Comparison of ENCODE assay signal across 25 cellular contexts in genomic region chr6:105808571-105808970, GRCh38.
A peak's percentile ranks its signal among the peaks of the same experiment; 100 is the strongest.
DNase-seq lines count a peak whose midpoint lies in the region; ATAC-seq, FAIRE-seq and TF ChIP-seq lines count a peak whose summit lies in the region.
"Had no signal": no experiment of that assay in that cellular context is flagged by ENCODE, and none has a peak within 500 bp of the region (broad histone marks: within the 10 kb centered on the region; RNA-seq: fewer than 3 reads in every experiment).

No MANE protein-coding gene starts in this region.

- H3K27me3 ChIP-seq in IMR-90 (ENCODE audit: control insufficient read depth, insufficient read depth, low read length) (no peaks in the 10 kb centered on the region), bronchial epithelial cell (ENCODE audit: control insufficient read depth, insufficient read depth, low read length) (no peaks in the 10 kb centered on the region)
- H3K27me3 ChIP-seq: BLaER1 had no signal

- H3K27ac ChIP-seq in IMR-90 (ENCODE audit: insufficient read depth, low read length) = no peak overlapping the region
- H3K27ac ChIP-seq: BLaER1 had no signal

- peak overlapping the region; percentile 90 for H3K4ac ChIP-seq in IMR-90 (ENCODE audit: low read depth, low read length)

- no peak overlapping the region for H3K23ac ChIP-seq in IMR-90 (ENCODE audit: low read depth, low read length)

- no CpG with 5 or more reads among the region's 2 CpGs for WGBS in IMR-90 (ENCODE audit: extremely low coverage in 2 of 2, insufficient read length in 1 of 2), 2 experiments

- H2AK5ac ChIP-seq in IMR-90 (ENCODE audit: low read depth, low read length) = peak overlapping the region; percentile 61

- intact Hi-C loops in IMR-90 (cut with micrococcal nuclease) = no loop called here

- BruUV-seq in IMR-90 (replicated peaks; lab: Mats Ljungman, UMichigan) = no TSS peak

- no peaks in the 10 kb centered on the region for H3K36me3 Mint-ChIP-seq in activated T-cell treated with anti-CD3 and anti-CD28 coated beads, Interleukin-2, amount 50 U/mL, for 72 hours (ENCODE audit: insufficient read depth in 2 of 2)
- H3K36me3 Mint-ChIP-seq in activated T-cell treated with anti-CD3 and anti-CD28 coated beads, Interleukin-2, amount 50 U/mL, for 4 hours (ENCODE audit: insufficient read depth) = no peaks in the 10 kb centered on the region
- H3K36me3 Mint-ChIP-seq: CD8-positive, alpha-beta T cell had no signal

- in situ Hi-C loops in IMR-90 (cut with MboI; ENCODE audit: low sequenced_read_pairs) = no loop called here

- no peak overlapping the region for H3K9ac ChIP-seq in IMR-90 (ENCODE audit: low read depth, low read length)
- H3K9ac ChIP-seq: BLaER1, SK-N-SH had no signal

- TF ChIP-seq POLR2A in IMR-90 (IDR thresholded peaks at IDR 0.05; ENCODE audit: low read depth, low read length) = no peak

- peak overlapping the region; percentile 58; the same call in 1 of the 2 replicates for H3K18ac ChIP-seq in IMR-90 (ENCODE audit: low read depth, low read length)

- peaks cover 4% of the 10 kb centered on the region for H3K9me3 ChIP-seq in IMR-90 (ENCODE audit: control insufficient read depth, insufficient read depth, low read length)
- H3K9me3 ChIP-seq: BLaER1, SK-N-SH had no signal

- FAIRE-seq in bronchial epithelial cell (lab: Jason Lieb, UNC) = peak; percentile 86
- FAIRE-seq: HTR-8/SVneo had no signal

- H2BK20ac ChIP-seq in IMR-90 (ENCODE audit: low read depth, low read length) = peak overlapping the region; percentile 98

- CTCF ChIA-PET in IMR-90 (lab: Yijun Ruan, JAX) = no interaction called here

- H3K4me3 ChIP-seq in IMR-90 (ENCODE audit: insufficient read depth, low read depth, low read length) (no peak overlapping the region), bronchial epithelial cell (ENCODE audit: low read depth, low read length) (no peak overlapping the region)
- H3K4me3 ChIP-seq: BLaER1, GM23338 had no signal

- H2AK9ac ChIP-seq in IMR-90 (replicated peaks; ENCODE audit: low read depth, low read length, poor library complexity) = no peak overlapping the region

- no peak for DNase-seq in activated T-cell treated with anti-CD3 and anti-CD28 coated beads, Interleukin-2, amount 50 U/mL, for 72 hours
- no peak for DNase-seq in activated T-cell treated with anti-CD3 and anti-CD28 coated beads, Interleukin-2, amount 50 U/mL, for 4 hours
- no peak for DNase-seq in IMR-90
- DNase-seq in bronchial epithelial cell (ENCODE audit: low read depth) = no peak
- DNase-seq in NCI-H1105 (lab: John Stamatoyannopoulos, UW) = no peak
- DNase-seq in GM10266 (ENCODE audit: extremely low spot score) = no peak
- DNase-seq: ACHN; CD8-positive, alpha-beta T cell; HCEC 1CT; MM.1S; NCI-H1048; NCI-H1436 treated with DMSO at 0.1 percent for 48 hours; NCI-H1930; NCI-H2227 treated with DMSO at 0.1 percent for 48 hours; NCI-H510A; NCI-H774; NK-92 treated with Interleukin-12 subunit alpha and Interleukin-12 subunit beta, amount 100 ng/mL, for 24 hours; SIG-M5; SK-N-SH had no signal

- 0 out of 4 replicates have a peak, but pooled peaks cover 0 to 4% of the 10 kb centered on the region in 2 experiments for H3K79me1 ChIP-seq in IMR-90 (ENCODE audit: low read depth in 1 of 2, low read length in 2 of 2)

- no peak overlapping the region for H3K27ac Mint-ChIP-seq in activated T-cell treated with anti-CD3 and anti-CD28 coated beads, Interleukin-2, amount 50 U/mL, for 72 hours
- H3K27ac Mint-ChIP-seq: CD8-positive, alpha-beta T cell; GM23338; IgD-negative memory B cell had no signal

- peak overlapping the region; percentile 11 for H3K14ac ChIP-seq in IMR-90 (replicated peaks; ENCODE audit: low read depth, low read length)

- peak overlapping the region; percentile 4 to 15 for H3K4me3 Mint-ChIP-seq in activated T-cell treated with anti-CD3 and anti-CD28 coated beads, Interleukin-2, amount 50 U/mL, for 72 hours
- no peak overlapping the region for H3K4me3 Mint-ChIP-seq in activated T-cell treated with anti-CD3 and anti-CD28 coated beads, Interleukin-2, amount 50 U/mL, for 4 hours
- H3K4me3 Mint-ChIP-seq: CD8-positive, alpha-beta T cell; GM23338; IgD-negative memory B cell had no signal

- no peaks in the 10 kb centered on the region for H4K20me1 ChIP-seq in IMR-90 (ENCODE audit: insufficient read depth, low read length)
- H4K20me1 ChIP-seq: BLaER1 had no signal

- no peak overlapping the region for H3K4me2 ChIP-seq in IMR-90 (ENCODE audit: low read depth, low read length)
- H3K4me2 ChIP-seq: BLaER1, GM23338, SK-N-SH had no signal

- peak overlapping the region; percentile 97 for H2BK120ac ChIP-seq in IMR-90 (ENCODE audit: low read depth, low read length)

- H2BK15ac ChIP-seq in IMR-90 (ENCODE audit: low read depth, low read length) = peak overlapping the region; percentile 50; the same call in 2 of the 3 replicates

- no peak overlapping the region; the same call in 1 of the 2 replicates for H3K56ac ChIP-seq in IMR-90 (ENCODE audit: extremely low read depth, insufficient read depth, low read length)

- peaks cover 29% of the 10 kb centered on the region; the same call in 1 of the 2 replicates for H3K4me1 ChIP-seq in IMR-90 (ENCODE audit: control insufficient read depth, insufficient read depth, low read length)

- POLR2A ChIA-PET in IMR-90 (lab: Charles Lee; ENCODE audit: unreplicated experiment) = no interaction called here

- no peak for TF ChIP-seq RAD21 in IMR-90 (IDR thresholded peaks at IDR 0.05; ENCODE audit: low read length)

- H2BK5ac ChIP-seq in IMR-90 (ENCODE audit: low read depth, low read length, poor library complexity, severe bottlenecking) = peak overlapping the region; percentile 16

- H3K9me1 ChIP-seq in IMR-90 (ENCODE audit: insufficient read depth, low read length) = peaks cover 12% of the 10 kb centered on the region

- peak overlapping the region in 1 of 2 experiments; percentile 23; a peak in 2 of 4 replicates for H4K8ac ChIP-seq in IMR-90 (ENCODE audit: low read depth in 2 of 2, low read length in 2 of 2)

- ATAC-seq in activated T-cell treated with anti-CD3 and anti-CD28 coated beads, Interleukin-2, amount 50 U/mL, for 72 hours (replicated peaks in 1 of 2) = no peak
- no peak for ATAC-seq in activated T-cell treated with anti-CD3 and anti-CD28 coated beads, Interleukin-2, amount 50 U/mL, for 4 hours
- ATAC-seq in IMR-90 (ENCODE audit: low read depth) (no peak), HG03378 (IDR thresholded peaks at IDR 0.05; ENCODE audit: unreplicated experiment) (no peak)
- ATAC-seq: CD8-positive, alpha-beta T cell; GM23338; Panc1 had no signal

- no peak for TF ChIP-seq CTCF in IMR-90 (conservative IDR thresholded peaks at IDR 0.05; ENCODE audit: low read depth, low read length)
- TF ChIP-seq CTCF in bronchial epithelial cell (IDR thresholded peaks at IDR 0.05; ENCODE audit: insufficient read depth, low read length, severe bottlenecking) = no peak
- TF ChIP-seq CTCF in GM10266 (IDR thresholded peaks at IDR 0.05; ENCODE audit: control insufficient read depth, insufficient read depth, low read depth, missing control alignments) = no peak

- H3K27me3 Mint-ChIP-seq in activated T-cell treated with anti-CD3 and anti-CD28 coated beads, Interleukin-2, amount 50 U/mL, for 72 hours (ENCODE audit: low read depth) = peaks cover 9% of the 10 kb centered on the region
- no peaks in the 10 kb centered on the region for H3K27me3 Mint-ChIP-seq in activated T-cell treated with anti-CD3 and anti-CD28 coated beads, Interleukin-2, amount 50 U/mL, for 4 hours (ENCODE audit: low read depth)

- peak overlapping the region; percentile 79 for H4K91ac ChIP-seq in IMR-90 (ENCODE audit: insufficient read depth, low read depth, low read length)

- H3K9me3 Mint-ChIP-seq in activated T-cell treated with anti-CD3 and anti-CD28 coated beads, Interleukin-2, amount 50 U/mL, for 72 hours = peaks cover 0 to 2% of the 10 kb centered on the region in 2 donors
- H3K9me3 Mint-ChIP-seq in activated T-cell treated with anti-CD3 and anti-CD28 coated beads, Interleukin-2, amount 50 U/mL, for 4 hours = no peaks in the 10 kb centered on the region
- H3K9me3 Mint-ChIP-seq: CD8-positive, alpha-beta T cell; GM23338; IgD-negative memory B cell had no signal

- dilution Hi-C loops in IMR-90 (cut with HindIII; ENCODE audit: low sequenced_read_pairs, unreplicated experiment) = no loop called here

- H3K36me3 ChIP-seq in IMR-90 (ENCODE audit: control insufficient read depth, insufficient read depth, low read length) = no peaks in the 10 kb centered on the region
- H3K36me3 ChIP-seq in bronchial epithelial cell (ENCODE audit: control insufficient read depth, insufficient read depth, low read length) = no peaks in the 10 kb centered on the region
- H3K36me3 ChIP-seq: BLaER1 had no signal

- H4K5ac ChIP-seq in IMR-90 (ENCODE audit: low read depth, low read length) = peak overlapping the region; percentile 52

- H3K4me1 Mint-ChIP-seq in activated T-cell treated with anti-CD3 and anti-CD28 coated beads, Interleukin-2, amount 50 U/mL, for 72 hours (ENCODE audit: low read depth) = peaks cover 32% of the 10 kb centered on the region
- H3K4me1 Mint-ChIP-seq in activated T-cell treated with anti-CD3 and anti-CD28 coated beads, Interleukin-2, amount 50 U/mL, for 4 hours (ENCODE audit: low read depth) = peaks cover 32% of the 10 kb centered on the region
- H3K4me1 Mint-ChIP-seq: IgD-negative memory B cell had no signal

- H2AFZ ChIP-seq in IMR-90 (replicated peaks; ENCODE audit: low read length, poor library complexity) = no peak overlapping the region

TF ChIP-seq in IMR-90, 13 proteins besides CTCF, POLR2A, EP300 and RAD21 (continues in another document):
- no peak for TF ChIP-seq RCOR1 (IDR thresholded peaks at IDR 0.05; ENCODE audit: insufficient replicate concordance, low read length)
- TF ChIP-seq MAFK (IDR thresholded peaks at IDR 0.05; ENCODE audit: low read depth, low read length) = no peak
- TF ChIP-seq CHD1 (IDR thresholded peaks at IDR 0.05; ENCODE audit: low read depth, low read length) = no peak
- TF ChIP-seq SMC3 (IDR thresholded peaks at IDR 0.05; ENCODE audit: low read depth, low read length) = no peak
- TF ChIP-seq FOS (IDR thresholded peaks at IDR 0.05; ENCODE audit: low read depth, low read length) = no peak
- TF ChIP-seq ELK1 (IDR thresholded peaks at IDR 0.05; ENCODE audit: borderline replicate concordance, low read depth, low read length) = no peak
- TF ChIP-seq CEBPB (IDR thresholded peaks at IDR 0.05; ENCODE audit: low read depth, low read length) = no peak
- TF ChIP-seq RFX5 (IDR thresholded peaks at IDR 0.05; ENCODE audit: low read depth, low read length) = no peak
- TF ChIP-seq NFE2L2 (IDR thresholded peaks at IDR 0.05; ENCODE audit: low read depth, low read length) = no peak
- no peak for TF ChIP-seq BHLHE40 (IDR thresholded peaks at IDR 0.05; ENCODE audit: low read depth, low read length)
